In genomic region chr11:67288452-67289225, GRCh38 we compare ENCODE assay signal across 8 cellular contexts. TPM values are rescaled to one million over a fixed set of nuclear protein-coding genes. Genes with fewer than 3 reads are reported as not detected.
DNase-seq lines count a peak whose midpoint lies in the region; ATAC-seq and TF ChIP-seq lines count a peak whose summit lies in the region.

No MANE protein-coding gene starts in this region.

- intact Hi-C loops in dorsolateral prefrontal cortex (cut with DNase I) (loop anchor here (2.0 kb wide), 1 partner anchor 22 kb away; the partner anchor contains the start of gene GRK2 (in 2 of the 2)), lower lobe of right lung (cut with DNase I) (no loop called here)

- H3K27me3 ChIP-seq in dorsolateral prefrontal cortex (no peaks in the 10 kb centered on the region), lower lobe of right lung (ENCODE audit: low read depth) (no peaks in the 10 kb centered on the region)

- DNase-seq in CD1c-positive myeloid dendritic cell (ENCODE audit: extremely low spot score) (peak; percentile 97), GM19240 (ENCODE audit: insufficient read length, low spot score) (peak; percentile 98), NCI-H748 (lab: John Stamatoyannopoulos, UW; ENCODE audit: unreplicated experiment) (peak; percentile 91), dorsolateral prefrontal cortex (peak; percentile 58 to 88 (median 76)), lower lobe of right lung (peak; percentile 96)
- peak; percentile 81 to 83 for DNase-seq in activated CD4-positive, alpha-beta T cell treated with anti-CD3 and anti-CD28 coated beads, Interleukin-2, amount 50 U/mL, for 24 hours (ENCODE audit: low read depth in 1 of 2, low spot score in 1 of 2)
- DNase-seq in stimulated activated CD4-positive, alpha-beta T cell treated with anti-CD3 and anti-CD28 coated beads, Interleukin-4, amount 100 ng/mL, for 48 hours (ENCODE audit: low read depth in 2 of 2): peak; percentile 83 to 87

- peak in 34 of 56 donors; percentile 4 to 55 (median 30) for TF ChIP-seq CTCF in dorsolateral prefrontal cortex (IDR thresholded peaks at IDR 0.05 in 54 of 56, conservative IDR thresholded peaks at IDR 0.05 in 2 of 56; ENCODE audit: low read depth in 1 of 56, partially characterized antibody in 56 of 56)
- TF ChIP-seq CTCF in lower lobe of right lung (IDR thresholded peaks at IDR 0.05): no peak

- H3K4me3 ChIP-seq in dorsolateral prefrontal cortex: peak overlapping the region; percentile 63 to 98 (median 87)
- H3K4me3 ChIP-seq in lower lobe of right lung: peak overlapping the region; percentile 99

- peak overlapping the region; percentile 27 to 99 (median 95) for H3K27ac ChIP-seq in dorsolateral prefrontal cortex
- H3K27ac ChIP-seq in lower lobe of right lung: peak overlapping the region; percentile 99

- H3K4me1 ChIP-seq in lower lobe of right lung: peaks cover 69% of the 10 kb centered on the region

- ATAC-seq in HG03442 (IDR thresholded peaks at IDR 0.05; ENCODE audit: unreplicated experiment) (peak; percentile 62), lower lobe of right lung (peak; percentile 90 to 91)

- H3K36me3 ChIP-seq in lower lobe of right lung: peaks cover 71% of the 10 kb centered on the region

- H3K9me3 ChIP-seq in lower lobe of right lung: no peaks in the 10 kb centered on the region

RNA-seq across cellular contexts. Expression of gene ANKRD13D, which starts 0.5 kb away (rescaled TPM):
- total RNA-seq in dorsolateral prefrontal cortex: 100 to 1,000 TPM in 5 of 120 experiments, 10 to 100 TPM in 115; 54.5 to 110 (median 77.3) TPM
- 66.9 TPM for total RNA-seq in lower lobe of right lung

RNA-seq across cellular contexts. Expression of gene SSH3, which starts 14.7 kb away (rescaled TPM):
- total RNA-seq in dorsolateral prefrontal cortex (10 to 100 TPM; 15.0 to 46.9 (median 26.2) TPM), lower lobe of right lung (37.7 TPM)

RNA-seq across cellular contexts. Expression of gene GRK2, which starts 22.4 kb away (rescaled TPM):
- 100 to 1,000 TPM in 93 of 120 experiments, 10 to 100 TPM in 27; 63.9 to 144 (median 111) TPM for total RNA-seq in dorsolateral prefrontal cortex
- total RNA-seq in lower lobe of right lung: 101 TPM

Comparison
In these comparisons a context has a peak if more than half of its experiments do, and no peak if none do; other contexts are left out.
1. Peak in every context shown above with its lines: DNase-seq, ATAC-seq, H3K4me3 ChIP-seq and H3K27ac ChIP-seq.